8 cellular contexts compared by ENCODE assay signal in the genomic region with DNA sequence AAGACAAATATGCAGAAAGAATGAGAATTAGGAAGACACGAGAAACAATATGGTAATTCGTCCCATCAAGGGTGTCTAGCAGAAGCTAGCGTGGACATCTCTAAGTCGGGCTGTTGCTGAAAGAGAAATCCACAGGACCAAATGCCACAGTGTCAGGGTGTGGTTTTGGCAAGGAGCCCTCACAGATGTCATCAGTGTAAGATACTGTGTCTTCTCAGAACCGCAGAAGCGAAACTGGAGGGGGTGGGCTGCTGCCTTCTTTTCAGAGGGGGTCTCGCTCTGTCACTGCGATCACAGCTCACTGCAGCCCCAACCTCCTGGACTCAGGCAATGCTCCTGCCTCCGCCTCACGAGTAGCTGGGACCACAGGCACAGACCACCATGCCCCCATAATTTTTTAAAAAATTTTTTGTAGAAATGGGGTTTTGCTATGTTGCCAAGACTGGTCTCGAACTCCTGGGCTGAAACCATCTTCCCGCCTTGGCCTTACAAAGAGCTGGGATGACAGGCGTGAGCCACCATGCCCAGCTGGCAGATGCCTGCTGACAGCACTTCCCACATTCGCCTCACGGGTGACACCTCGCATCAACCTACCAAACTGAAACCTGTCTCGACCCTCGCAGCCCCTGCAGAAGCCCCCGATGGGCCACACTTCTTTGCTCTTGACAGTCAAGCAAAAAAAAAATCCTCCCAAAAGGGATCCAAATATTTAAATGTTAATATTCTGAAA. TPM values are rescaled to one million over a fixed set of nuclear protein-coding genes. Genes with fewer than 3 reads are reported as not detected.
DNase-seq lines count a peak whose midpoint lies in the region; ATAC-seq and TF ChIP-seq lines count a peak whose summit lies in the region.

No MANE protein-coding gene starts in this region.

- H3K27me3 Mint-ChIP-seq in activated naive CD8-positive, alpha-beta T cell treated with anti-CD3 and anti-CD28 coated beads, Interleukin-2, amount 10 ng/mL, durations not matched to agents 7 days and 5 days = no peaks in the 10 kb centered on the region

- ATAC-seq in activated naive CD8-positive, alpha-beta T cell treated with anti-CD3 and anti-CD28 coated beads, Interleukin-2, amount 10 ng/mL, durations not matched to agents 7 days and 5 days (ENCODE audit: low read depth) = no peak
- ATAC-seq in left ventricle myocardium superior (peak; percentile 24), GM19395 (IDR thresholded peaks at IDR 0.05; ENCODE audit: unreplicated experiment) (no peak), GM18505 (IDR thresholded peaks at IDR 0.05; ENCODE audit: unreplicated experiment) (no peak)
- no peak for ATAC-seq in stimulated activated effector memory CD8-positive, alpha-beta T cell treated with anti-CD3 and anti-CD28 coated beads, Interleukin-12 subunit alpha, Interleukin-12 subunit beta, amount 100 ng/mL, for 72 hours

- H3K4me3 Mint-ChIP-seq in activated naive CD8-positive, alpha-beta T cell treated with anti-CD3 and anti-CD28 coated beads, Interleukin-2, amount 10 ng/mL, durations not matched to agents 7 days and 5 days = peak overlapping the region; percentile 16
- H3K4me3 Mint-ChIP-seq in stimulated activated effector memory CD8-positive, alpha-beta T cell treated with anti-CD3 and anti-CD28 coated beads, Interleukin-12 subunit alpha, Interleukin-12 subunit beta, amount 100 ng/mL, for 72 hours = peak overlapping the region; percentile 37

- H3K36me3 Mint-ChIP-seq in activated naive CD8-positive, alpha-beta T cell treated with anti-CD3 and anti-CD28 coated beads, Interleukin-2, amount 10 ng/mL, durations not matched to agents 7 days and 5 days = peaks cover 17% of the 10 kb centered on the region
- H3K36me3 Mint-ChIP-seq in stimulated activated effector memory CD8-positive, alpha-beta T cell treated with anti-CD3 and anti-CD28 coated beads, Interleukin-12 subunit alpha, Interleukin-12 subunit beta, amount 100 ng/mL, for 72 hours = peaks cover 53% of the 10 kb centered on the region

- no peaks in the 10 kb centered on the region for H3K9me3 Mint-ChIP-seq in activated naive CD8-positive, alpha-beta T cell treated with anti-CD3 and anti-CD28 coated beads, Interleukin-2, amount 10 ng/mL, durations not matched to agents 7 days and 5 days
- no peaks in the 10 kb centered on the region for H3K9me3 Mint-ChIP-seq in stimulated activated effector memory CD8-positive, alpha-beta T cell treated with anti-CD3 and anti-CD28 coated beads, Interleukin-12 subunit alpha, Interleukin-12 subunit beta, amount 100 ng/mL, for 72 hours

- DNase-seq in activated naive CD8-positive, alpha-beta T cell treated with anti-CD3 and anti-CD28 coated beads, Interleukin-2, amount 10 ng/mL, durations not matched to agents 7 days and 5 days = no peak
- DNase-seq in left ventricle myocardium superior (no peak), cerebellum (ENCODE audit: low spot score) (no peak), NCI-H82 treated with DMSO at 0.1 percent for 48 hours (lab: John Stamatoyannopoulos, UW; ENCODE audit: unreplicated experiment) (no peak)
- no peak for DNase-seq in stimulated activated effector memory CD8-positive, alpha-beta T cell treated with anti-CD3 and anti-CD28 coated beads, Interleukin-12 subunit alpha, Interleukin-12 subunit beta, amount 100 ng/mL, for 72 hours (ENCODE audit: low spot score in 2 of 2)

- TF ChIP-seq POLR2A in GM18505 (IDR thresholded peaks at IDR 0.05; ENCODE audit: borderline replicate concordance, extremely low read depth, insufficient read depth, insufficient read length) = no peak

- peak overlapping the region; percentile 76 for H3K27ac Mint-ChIP-seq in activated naive CD8-positive, alpha-beta T cell treated with anti-CD3 and anti-CD28 coated beads, Interleukin-2, amount 10 ng/mL, durations not matched to agents 7 days and 5 days
- H3K27ac Mint-ChIP-seq in stimulated activated effector memory CD8-positive, alpha-beta T cell treated with anti-CD3 and anti-CD28 coated beads, Interleukin-12 subunit alpha, Interleukin-12 subunit beta, amount 100 ng/mL, for 72 hours = peak overlapping the region; percentile 79

- peak; percentile 27 for TF ChIP-seq CTCF in GM12873 (IDR thresholded peaks at IDR 0.05; ENCODE audit: insufficient read depth, low read depth, low read length, missing control alignments)

- intact Hi-C loops in left ventricle myocardium superior (cut with micrococcal nuclease) = loop anchor here (10.0 kb wide), 1 partner anchor 184 kb away; no protein-coding TSS in a partner anchor

- POLR2A ChIA-PET in activated naive CD8-positive, alpha-beta T cell treated with anti-CD3 and anti-CD28 coated beads, Interleukin-2, amount 10 ng/mL, durations not matched to agents 7 days and 5 days (lab: Charles Lee) = no interaction called here

- H3K4me1 Mint-ChIP-seq in activated naive CD8-positive, alpha-beta T cell treated with anti-CD3 and anti-CD28 coated beads, Interleukin-2, amount 10 ng/mL, durations not matched to agents 7 days and 5 days = peaks cover 10% of the 10 kb centered on the region
- H3K4me1 Mint-ChIP-seq in stimulated activated effector memory CD8-positive, alpha-beta T cell treated with anti-CD3 and anti-CD28 coated beads, Interleukin-12 subunit alpha, Interleukin-12 subunit beta, amount 100 ng/mL, for 72 hours = peaks cover 10% of the 10 kb centered on the region

RNA-seq across cellular contexts. Expression of gene TRAP1, which starts 26.2 kb away (rescaled TPM):
- total RNA-seq in activated naive CD8-positive, alpha-beta T cell treated with anti-CD3 and anti-CD28 coated beads, Interleukin-2, amount 10 ng/mL, durations not matched to agents 7 days and 5 days = 100 to 1,000 TPM; 116 to 121 TPM
- total RNA-seq in left ventricle myocardium superior (152 TPM), cerebellum (57.7 TPM)

RNA-seq across cellular contexts. Expression of gene DNASE1, which starts 36.7 kb away (rescaled TPM):
- 10 to 100 TPM; 49.6 to 53.9 TPM for total RNA-seq in activated naive CD8-positive, alpha-beta T cell treated with anti-CD3 and anti-CD28 coated beads, Interleukin-2, amount 10 ng/mL, durations not matched to agents 7 days and 5 days
- total RNA-seq in left ventricle myocardium superior (9.2 TPM), cerebellum (60.1 TPM)
